10 cellular contexts compared by ENCODE assay signal in the genomic region with DNA sequence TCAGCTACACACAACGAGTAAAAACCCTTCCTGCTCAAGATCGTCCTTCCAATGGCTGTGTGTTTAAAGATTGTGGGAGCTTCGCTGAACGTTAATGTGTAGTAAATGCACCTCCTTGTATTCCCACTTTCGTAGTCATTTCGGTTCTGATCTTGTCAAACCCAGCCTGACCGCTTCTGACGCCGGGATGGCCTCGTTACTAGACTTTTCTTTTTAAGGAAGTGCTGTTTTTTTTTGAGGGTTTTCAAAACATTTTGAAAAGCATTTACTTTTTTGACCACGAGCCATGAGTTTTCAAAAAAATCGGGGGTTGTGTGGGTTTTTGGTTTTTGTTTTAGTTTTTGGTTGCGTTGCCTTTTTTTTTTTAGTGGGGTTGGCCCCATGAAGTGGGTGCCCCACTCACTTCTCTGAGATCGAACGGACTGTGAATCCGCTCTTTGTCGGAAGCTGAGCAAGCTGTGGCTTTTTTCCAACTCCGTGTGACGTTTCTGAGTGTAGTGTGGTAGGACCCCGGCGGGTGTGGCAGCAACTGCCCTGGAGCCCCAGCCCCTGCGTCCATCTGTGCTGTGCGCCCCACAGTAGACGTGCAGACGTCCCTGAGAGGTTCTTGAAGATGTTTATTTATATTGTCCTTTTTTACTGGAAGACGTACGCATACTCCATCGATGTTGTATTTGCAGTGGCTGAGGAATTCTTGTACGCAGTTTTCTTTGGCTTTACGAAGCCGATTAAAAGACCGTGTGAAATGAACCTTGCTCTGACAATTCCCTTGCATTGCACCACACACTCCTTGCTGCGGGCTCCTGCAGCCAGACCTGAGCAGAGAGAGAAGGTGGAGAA. TPM values are rescaled to one million over a fixed set of nuclear protein-coding genes. Genes with fewer than 3 reads are reported as not detected.
DNase-seq lines count a peak whose midpoint lies in the region; ATAC-seq, FAIRE-seq and TF ChIP-seq lines count a peak whose summit lies in the region.
"Had no signal": no experiment of that assay in that cellular context is flagged by ENCODE, and none has a peak within 500 bp of the region (broad histone marks: within the 10 kb centered on the region; RNA-seq: fewer than 3 reads in every experiment).

No MANE protein-coding gene starts in this region.

- no peak overlapping the region for H2AFZ ChIP-seq in HCT116 (ENCODE audit: low read depth, low read length, poor library complexity, severe bottlenecking)

- H3K9me3 ChIP-seq in HCT116 (ENCODE audit: control insufficient read depth in 1 of 2, insufficient read depth in 1 of 2, low read depth in 1 of 2, low read length in 2 of 2), result no peaks in the 10 kb centered on the region
- no peaks in the 10 kb centered on the region for H3K9me3 ChIP-seq in T-helper 17 cell (ENCODE audit: control insufficient read depth, low read length, poor library complexity, severe bottlenecking)
- no peaks in the 10 kb centered on the region for H3K9me3 ChIP-seq in esophagus squamous epithelium
- H3K9me3 ChIP-seq in sigmoid colon, result no peaks in the 10 kb centered on the region

- ATAC-seq in HCT116 (no peak), T-helper 17 cell (no peak), GM21390 (IDR thresholded peaks at IDR 0.05; ENCODE audit: unreplicated experiment) (no peak), HG02623 (IDR thresholded peaks at IDR 0.05; ENCODE audit: unreplicated experiment) (no peak)

- no peak for TF ChIP-seq RAD21 in HCT116 (IDR thresholded peaks at IDR 0.05; ENCODE audit: low read depth)

- no peaks in the 10 kb centered on the region for H3K9me2 ChIP-seq in HCT116 (ENCODE audit: insufficient read depth)

- intact Hi-C loops in HCT116 (cut with micrococcal nuclease), result loop anchor here (10.0 kb wide), 1 partner anchor 132 kb away; the partner anchor contains the start of genes DAZAP1 and GAMT
- intact Hi-C loops in esophagus squamous epithelium (cut with DNase I), result loop anchor here (10.0 kb wide), 1 partner anchor 132 kb away; the partner anchor contains the start of genes DAZAP1 and GAMT
- intact Hi-C loops in sigmoid colon (cut with DNase I), result no loop called here

- TF ChIP-seq EP300 in sigmoid colon (IDR thresholded peaks at IDR 0.05), result peak in 2 of 4 donors; percentile 33 to 74

- H3K36me3 Mint-ChIP-seq in T-helper 17 cell (ENCODE audit: low read depth), result peaks cover 4% of the 10 kb centered on the region

- H4K20me1 ChIP-seq in HCT116 (ENCODE audit: insufficient read depth), result no peaks in the 10 kb centered on the region

- FAIRE-seq in urothelium cell line (lab: Jason Lieb, UNC), result no peak
- FAIRE-seq: TTC549 had no signal

- POLR2A ChIA-PET in HCT116 (lab: Charles Lee), result interaction anchor here (0.6 to 2.1 kb wide), 6 partner anchors 9 to 31 kb away, joined by 3 to 12 read pairs (median 5); partner anchors contain the start of gene ATP5F1D

- H3K79me2 ChIP-seq in HCT116 (ENCODE audit: insufficient read depth, low read length), result peaks cover 72% of the 10 kb centered on the region

- DNase-seq in HCT116 (ENCODE audit: low read depth, low spot score) (no peak), T-helper 17 cell (no peak), esophagus squamous epithelium (lab: John Stamatoyannopoulos, UW) (no peak), sigmoid colon (no peak), urothelium cell line (ENCODE audit: low spot score) (no peak), mesenteric fat pad (ENCODE audit: low spot score) (no peak)
- DNase-seq: effector CD8-positive, alpha-beta T cell had no signal

- 0 out of 2 replicates have a peak overlapping the region, but pooled peaks have one; percentile 99 for H3K4me2 ChIP-seq in HCT116 (ENCODE audit: low read length)

- H3K4me3 Mint-ChIP-seq in T-helper 17 cell, result peak overlapping the region; percentile 97

- peak overlapping the region; percentile 100 for H3K27ac ChIP-seq in HCT116 (ENCODE audit: low read depth, low read length)
- peak overlapping the region; percentile 94 to 100 (median 99) for H3K27ac ChIP-seq in esophagus squamous epithelium
- peak overlapping the region; percentile 94 to 100 (median 97) for H3K27ac ChIP-seq in sigmoid colon

- H3K4me3 ChIP-seq in HCT116 (replicated peaks in 1 of 2; ENCODE audit: low read depth in 1 of 2, low read length in 2 of 2) (no peak overlapping the region), esophagus squamous epithelium (peak overlapping the region in 2 of 4 donors; percentile 81 to 95), sigmoid colon (peak overlapping the region in 3 of 4 donors; percentile 61 to 94 (median 86))

- no peaks in the 10 kb centered on the region for H3K27me3 ChIP-seq in HCT116 (ENCODE audit: insufficient read depth, low read length)
- no peaks in the 10 kb centered on the region for H3K27me3 ChIP-seq in esophagus squamous epithelium
- H3K27me3 ChIP-seq in sigmoid colon, result no peaks in the 10 kb centered on the region

- CTCF ChIA-PET in HCT116 (lab: Charles Lee), result interaction anchor here (2.7 kb wide), 1 partner anchor 29 kb away, joined by 31 read pairs; no protein-coding TSS in a partner anchor

- peaks cover 27 to 33% of the 10 kb centered on the region in 2 experiments; a peak in 3 of 4 replicates for H3K36me3 ChIP-seq in HCT116 (ENCODE audit: control insufficient read depth in 1 of 2, insufficient read depth in 2 of 2, low read length in 2 of 2)
- peaks cover 24 to 58% (median 26%) of the 10 kb centered on the region in 3 donors for H3K36me3 ChIP-seq in esophagus squamous epithelium
- H3K36me3 ChIP-seq in sigmoid colon, result peaks cover 35 to 47% (median 41%) of the 10 kb centered on the region in 4 donors

- H3K4me1 Mint-ChIP-seq in T-helper 17 cell, result peaks cover 49% of the 10 kb centered on the region

- 0 out of 2 replicates have a peak overlapping the region, but pooled peaks have one; percentile 98 for H3K9ac ChIP-seq in HCT116 (ENCODE audit: low read length)

- H3K27ac Mint-ChIP-seq in T-helper 17 cell, result peak overlapping the region; percentile 98

- TF ChIP-seq POLR2A in HCT116 (IDR thresholded peaks at IDR 0.05; ENCODE audit: borderline replicate concordance, extremely low read depth, insufficient read depth, insufficient read length), result no peak
- no peak for TF ChIP-seq POLR2A in esophagus squamous epithelium (IDR thresholded peaks at IDR 0.05)
- TF ChIP-seq POLR2A in sigmoid colon (IDR thresholded peaks at IDR 0.05), result no peak

- 55 to 74% methylated on average over 26 to 32 of the region's 33 CpGs for WGBS in esophagus squamous epithelium, 2 donors
- WGBS in sigmoid colon, 2 donors, result 71 to 75% methylated on average over 33 of the region's 33 CpGs

- TF ChIP-seq CTCF in HCT116 (IDR thresholded peaks at IDR 0.05 in 2 of 3, conservative IDR thresholded peaks at IDR 0.05 in 1 of 3; ENCODE audit: borderline replicate concordance in 1 of 3, insufficient read depth in 1 of 3, low read depth in 2 of 3, low read length in 2 of 3) (no peak), esophagus squamous epithelium (IDR thresholded peaks at IDR 0.05) (no peak), sigmoid colon (IDR thresholded peaks at IDR 0.05) (no peak)

- peaks cover 35 to 72% of the 10 kb centered on the region in 2 experiments for H3K4me1 ChIP-seq in HCT116 (ENCODE audit: control insufficient read depth in 1 of 2, insufficient read depth in 2 of 2, low read length in 2 of 2)
- peaks cover 69 to 85% (median 75%) of the 10 kb centered on the region in 3 donors for H3K4me1 ChIP-seq in esophagus squamous epithelium
- peaks cover 0 to 79% (median 77%) of the 10 kb centered on the region in 4 donors for H3K4me1 ChIP-seq in sigmoid colon

- BruUV-seq in HCT116 (replicated peaks; lab: Mats Ljungman, UMichigan), result no TSS peak

- RAD21 ChIA-PET in HCT116 (lab: Charles Lee; ENCODE audit: low non-redundant PET in 1 of 2, low total read pairs in 2 of 2, uncharacterized antibody in 2 of 2, unreplicated experiment in 2 of 2), result no interaction called here

- H3K27me3 Mint-ChIP-seq in T-helper 17 cell, result no peaks in the 10 kb centered on the region

TF ChIP-seq in HCT116, 20 proteins besides CTCF, POLR2A, EP300 and RAD21 (continues in another document):
- TF ChIP-seq SRF (IDR thresholded peaks at IDR 0.05; ENCODE audit: low read depth) (no peak), SP1 (IDR thresholded peaks at IDR 0.05; ENCODE audit: low read depth) (no peak), SIN3A (IDR thresholded peaks at IDR 0.05; ENCODE audit: low read depth) (no peak), CEBPB (IDR thresholded peaks at IDR 0.05; ENCODE audit: low read depth) (no peak)

RNA-seq across cellular contexts. Expression of gene FAM174C, which starts 2.7 kb away (rescaled TPM):
- total RNA-seq in HCT116 (2021; ENCODE audit: unreplicated experiment), result 77.1 TPM
- polyA plus RNA-seq in HCT116 (2012), result 87.0 and 88.0 TPM in 2 replicates
- 10 to 100 TPM; 40.6 to 43.6 TPM for total RNA-seq in T-helper 17 cell
- total RNA-seq in esophagus squamous epithelium, result 10 to 100 TPM; 31.5 to 69.8 (median 50.5) TPM
- 10 to 100 TPM; 24.7 to 49.3 (median 29.8) TPM for total RNA-seq in sigmoid colon
- polyA plus RNA-seq in sigmoid colon, result 10 to 100 TPM; 37.0 to 87.8 (median 60.1) TPM
- 53.2 TPM for total RNA-seq in mesenteric fat pad

RNA-seq across cellular contexts. Expression of gene CIRBP, which starts 3.5 kb away (rescaled TPM):
- 276 TPM for total RNA-seq in HCT116 (2021; ENCODE audit: unreplicated experiment)
- 398 and 405 TPM in 2 replicates for polyA plus RNA-seq in HCT116 (2012)
- total RNA-seq in T-helper 17 cell, result 100 to 1,000 TPM; 460 to 474 TPM
- total RNA-seq in esophagus squamous epithelium, result 100 to 1,000 TPM; 116 to 415 (median 238) TPM
- total RNA-seq in sigmoid colon, result 1,000 to 10,000 TPM in 1 of 4 donors, 100 to 1,000 TPM in 3; 602 to 1,004 (median 791) TPM
- polyA plus RNA-seq in sigmoid colon, result 100 to 1,000 TPM; 129 to 455 (median 265) TPM
- 243 TPM for total RNA-seq in mesenteric fat pad

RNA-seq across cellular contexts. Expression of gene EFNA2, which starts 13.0 kb away (rescaled TPM):
- 12.2 TPM for total RNA-seq in HCT116 (2021; ENCODE audit: unreplicated experiment)
- polyA plus RNA-seq in HCT116 (2012), result 7.9 and 9.0 TPM in 2 replicates
- not detected for total RNA-seq in T-helper 17 cell
- total RNA-seq in esophagus squamous epithelium, result not detected
- not detected for total RNA-seq in sigmoid colon
- 10 to 100 TPM; 23.4 to 40.6 (median 25.2) TPM for polyA plus RNA-seq in sigmoid colon
- not detected for total RNA-seq in mesenteric fat pad

RNA-seq across cellular contexts. Expression of gene MIDN, which starts 24.3 kb away (rescaled TPM):
- total RNA-seq in HCT116 (2021; ENCODE audit: unreplicated experiment) (146 TPM), T-helper 17 cell (100 to 1,000 TPM in 1 of 2 donors, 10 to 100 TPM in 1; 87.1 to 113 TPM), esophagus squamous epithelium (10 to 100 TPM; 12.4 to 65.0 (median 40.4) TPM), sigmoid colon (10 to 100 TPM; 14.6 to 70.3 (median 15.4) TPM), mesenteric fat pad (156 TPM)
- polyA plus RNA-seq in HCT116 (2012), result 63.2 and 79.4 TPM in 2 replicates
- polyA plus RNA-seq in sigmoid colon, result 10 to 100 TPM; 42.1 to 87.0 (median 57.7) TPM

RNA-seq across cellular contexts. Expression of gene ATP5F1D, which starts 31.1 kb away (rescaled TPM):
- 428 TPM for total RNA-seq in HCT116 (2021; ENCODE audit: unreplicated experiment)
- 468 and 508 TPM in 2 replicates for polyA plus RNA-seq in HCT116 (2012)
- 100 to 1,000 TPM; 104 to 115 TPM for total RNA-seq in T-helper 17 cell
- 100 to 1,000 TPM in 3 of 4 donors, 10 to 100 TPM in 1; 83.4 to 171 (median 132) TPM for total RNA-seq in esophagus squamous epithelium
- 100 to 1,000 TPM in 3 of 4 donors, 10 to 100 TPM in 1; 74.7 to 112 (median 104) TPM for total RNA-seq in sigmoid colon
- polyA plus RNA-seq in sigmoid colon, result 100 to 1,000 TPM; 294 to 390 (median 352) TPM
- 189 TPM for total RNA-seq in mesenteric fat pad

Comparison
In these comparisons a context has a peak if more than half of its experiments do, and no peak if none do; other contexts are left out.
1. H3K4me3 ChIP-seq: peak in sigmoid colon (3 of 4); none in HCT116 (0 of 2).
2. RNA of gene EFNA2, which starts 13.0 kb away (total RNA-seq): 12.2 TPM in HCT116 (single experiment); not detected in T-helper 17 cell, not detected in mesenteric fat pad (single experiment), not detected in esophagus squamous epithelium and not detected in sigmoid colon; every median in the first group is over 10 times any median in the second.
3. Peak in every context shown above with its lines, with median percentiles within 50 percentile points of each other: H3K27ac ChIP-seq.